In genomic region chr2:102622646-102623045, GRCh38 we compare ENCODE assay signal across 37 cellular contexts. TPM values are rescaled to one million over a fixed set of nuclear protein-coding genes. Genes with fewer than 3 reads are reported as not detected.
DNase-seq lines count a peak whose midpoint lies in the region; ATAC-seq and TF ChIP-seq lines count a peak whose summit lies in the region.
"Had no signal": no experiment of that assay in that cellular context is flagged by ENCODE, and none has a peak within 500 bp of the region (broad histone marks: within the 10 kb centered on the region; RNA-seq: fewer than 3 reads in every experiment).

No MANE protein-coding gene starts in this region.

- CTCF ChIA-PET in SK-N-SH (lab: Yijun Ruan, JAX): no interaction called here

- DNase-seq in GM12865 (ENCODE audit: low read depth): peak; percentile 74
- DNase-seq in colonic mucosa: peak; percentile 64
- DNase-seq in SK-N-SH: no peak
- DNase-seq in NCI-H524 (lab: John Stamatoyannopoulos, UW): no peak
- DNase-seq: activated CD4-positive, alpha-beta T cell treated with anti-CD3 and anti-CD28 coated beads for 4 hours; activated CD8-positive, alpha-beta memory T cell treated with anti-CD3 and anti-CD28 coated beads for 24 hours; activated effector memory CD4-positive, alpha-beta T cell treated with Interleukin-2 at 50 U/mL for 16 hours; activated naive CD8-positive, alpha-beta T cell treated with anti-CD3 and anti-CD28 coated beads for 36 hours; aorta; Calu3; CD4-positive, CD25-positive, alpha-beta regulatory T cell; DND-41; GF-D8; H7; lower lobe of right lung; midbrain; MM.1S; natural killer cell; NCI-H1417; NCI-H345; NCI-H774; nucleus accumbens; right lobe of liver; stimulated activated CD8-positive, alpha-beta memory T cell treated with anti-CD3 and anti-CD28 coated beads, Interleukin-4, amount 100 ng/mL, for 48 hours; T1000; WERI-Rb-1 had no signal

- TF ChIP-seq CTCF in GM12865 (IDR thresholded peaks at IDR 0.05; ENCODE audit: insufficient read depth, low read depth, low read length, missing control alignments): no peak
- no peak for TF ChIP-seq CTCF in colonic mucosa (IDR thresholded peaks at IDR 0.05)
- TF ChIP-seq CTCF in SK-N-SH (IDR thresholded peaks at IDR 0.05): no peak

- H3K9me3 ChIP-seq in colonic mucosa: no peaks in the 10 kb centered on the region
- H3K9me3 ChIP-seq in SK-N-SH: no peaks in the 10 kb centered on the region
- H3K9me3 ChIP-seq: A549, lower lobe of right lung, right lobe of liver, thoracic aorta, vagina had no signal

- no peaks in the 10 kb centered on the region for H3K27me3 ChIP-seq in colonic mucosa
- H3K27me3 ChIP-seq in SK-N-SH (ENCODE audit: insufficient read depth): peaks cover 46% of the 10 kb centered on the region
- H3K27me3 ChIP-seq: vagina had no signal

- no peaks in the 10 kb centered on the region for H3K9me2 ChIP-seq in SK-N-SH

- H3K4me1 ChIP-seq in colonic mucosa: no peaks in the 10 kb centered on the region
- no peaks in the 10 kb centered on the region; a peak in 1 of 4 replicates for H3K4me1 ChIP-seq in SK-N-SH (ENCODE audit: control insufficient read depth in 1 of 2, insufficient read depth in 2 of 2, low read depth in 1 of 2, low read length in 1 of 2)

- H3K79me2 ChIP-seq in SK-N-SH (ENCODE audit: insufficient read depth): no peaks in the 10 kb centered on the region

- POLR2A ChIA-PET in SK-N-SH (lab: Yijun Ruan, JAX): no interaction called here

- TF ChIP-seq EP300 in SK-N-SH (IDR thresholded peaks at IDR 0.05; ENCODE audit: borderline replicate concordance in 1 of 2, low read depth in 1 of 2, low read length in 1 of 2): no peak

- H4K20me1 ChIP-seq in SK-N-SH (ENCODE audit: insufficient read depth): no peaks in the 10 kb centered on the region

- no peak for TF ChIP-seq RAD21 in SK-N-SH (IDR thresholded peaks at IDR 0.05; ENCODE audit: low read length)

- no peak overlapping the region for H3K4me2 ChIP-seq in SK-N-SH
- H3K4me2 ChIP-seq: A549, KMS-11 had no signal

- no peak overlapping the region for H2AFZ ChIP-seq in SK-N-SH (ENCODE audit: low read depth)

- 7% methylated on average over 3 of the region's 3 CpGs for WGBS in SK-N-SH (ENCODE audit: low lambda C conversion rate)

- no peaks in the 10 kb centered on the region for H3F3A ChIP-seq in SK-N-SH (replicated peaks; ENCODE audit: insufficient read depth)

- H3K4me3 ChIP-seq in GM12865 (ENCODE audit: low read depth, low read length) (peak overlapping the region; percentile 37), colonic mucosa (peak overlapping the region; percentile 2), SK-N-SH (ENCODE audit: low read depth in 2 of 2, low read length in 1 of 2) (no peak overlapping the region)
- H3K4me3 ChIP-seq: A549, lower lobe of right lung, right lobe of liver, thoracic aorta, vagina had no signal

- H3K9ac ChIP-seq in colonic mucosa (ENCODE audit: low read depth in 2 of 2, low read length in 2 of 2) (peak overlapping the region in 1 of 2 donors; percentile 69), SK-N-SH (no peak overlapping the region)
- H3K9ac ChIP-seq: KMS-11 had no signal

- H3K36me3 ChIP-seq in colonic mucosa (no peaks in the 10 kb centered on the region), SK-N-SH (replicated peaks in 1 of 2; ENCODE audit: control insufficient read depth in 1 of 2, insufficient read depth in 2 of 2, low read length in 1 of 2) (no peaks in the 10 kb centered on the region)
- H3K36me3 ChIP-seq: lower lobe of right lung, right lobe of liver, thoracic aorta, vagina, WERI-Rb-1 had no signal

- peak; percentile 60 for ATAC-seq in GM19455 (IDR thresholded peaks at IDR 0.05; ENCODE audit: unreplicated experiment)
- peak; percentile 82 for ATAC-seq in HG02973 (IDR thresholded peaks at IDR 0.05; ENCODE audit: unreplicated experiment)
- no peak for ATAC-seq in HG02884 (IDR thresholded peaks at IDR 0.05; ENCODE audit: unreplicated experiment)
- ATAC-seq in SK-N-SH treated with all-trans-retinoic acid at 6 μM for 48 hours: no peak
- ATAC-seq: A549, lower lobe of right lung, natural killer cell, right lobe of liver had no signal

- intact Hi-C loops in colonic mucosa (cut with DNase I): no loop called here

- H3K27ac ChIP-seq in colonic mucosa: peak overlapping the region; percentile 87
- H3K27ac ChIP-seq in SK-N-SH (ENCODE audit: low read depth in 2 of 2, low read length in 1 of 2): no peak overlapping the region
- H3K27ac ChIP-seq: A549, HL-60, KMS-11, lower lobe of right lung, right lobe of liver, thoracic aorta, vagina, WERI-Rb-1 had no signal

TF ChIP-seq in SK-N-SH, 30 proteins besides CTCF, POLR2A, EP300 and RAD21 (continues in another document):
- TF ChIP-seq TAF1 (IDR thresholded peaks at IDR 0.05; ENCODE audit: borderline replicate concordance, low read depth, low read length) (no peak), NRF1 (IDR thresholded peaks at IDR 0.05; ENCODE audit: low read depth, low read length) (no peak), EZH2phosphoT487 (IDR thresholded peaks at IDR 0.05; ENCODE audit: borderline replicate concordance, low read depth) (no peak), FOXM1 (IDR thresholded peaks at IDR 0.05; ENCODE audit: low read depth) (no peak), RFX5 (IDR thresholded peaks at IDR 0.05; ENCODE audit: low read length) (no peak), IRF3 (IDR thresholded peaks at IDR 0.05; ENCODE audit: low read depth, low read length) (no peak), TCF12 (IDR thresholded peaks at IDR 0.05) (no peak), ELF1 (IDR thresholded peaks at IDR 0.05) (no peak), RCOR1 (IDR thresholded peaks at IDR 0.05; ENCODE audit: low read length) (no peak), NFIC (IDR thresholded peaks at IDR 0.05; ENCODE audit: borderline replicate concordance) (no peak), FOSL2 (IDR thresholded peaks at IDR 0.05; ENCODE audit: borderline replicate concordance, low read depth) (no peak), GABPA (IDR thresholded peaks at IDR 0.05; ENCODE audit: low read depth) (no peak), MEF2A (IDR thresholded peaks at IDR 0.05; ENCODE audit: borderline replicate concordance, low read depth) (no peak)
- TF ChIP-seq, protein P1, sequence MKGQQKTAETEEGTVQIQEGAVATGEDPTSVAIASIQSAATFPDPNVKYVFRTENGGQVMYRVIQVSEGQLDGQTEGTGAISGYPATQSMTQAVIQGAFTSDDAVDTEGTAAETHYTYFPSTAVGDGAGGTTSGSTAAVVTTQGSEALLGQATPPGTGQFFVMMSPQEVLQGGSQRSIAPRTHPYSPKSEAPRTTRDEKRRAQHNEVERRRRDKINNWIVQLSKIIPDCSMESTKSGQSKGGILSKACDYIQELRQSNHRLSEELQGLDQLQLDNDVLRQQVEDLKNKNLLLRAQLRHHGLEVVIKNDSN (IDR thresholded peaks at IDR 0.05; ENCODE audit: borderline replicate concordance, low read depth): no peak

TF ChIP-seq in SK-N-SH treated with all-trans-retinoic acid at 6 μM for 48 hours, 23 proteins besides CTCF, POLR2A, EP300 and RAD21:
- TF ChIP-seq, protein P2, sequence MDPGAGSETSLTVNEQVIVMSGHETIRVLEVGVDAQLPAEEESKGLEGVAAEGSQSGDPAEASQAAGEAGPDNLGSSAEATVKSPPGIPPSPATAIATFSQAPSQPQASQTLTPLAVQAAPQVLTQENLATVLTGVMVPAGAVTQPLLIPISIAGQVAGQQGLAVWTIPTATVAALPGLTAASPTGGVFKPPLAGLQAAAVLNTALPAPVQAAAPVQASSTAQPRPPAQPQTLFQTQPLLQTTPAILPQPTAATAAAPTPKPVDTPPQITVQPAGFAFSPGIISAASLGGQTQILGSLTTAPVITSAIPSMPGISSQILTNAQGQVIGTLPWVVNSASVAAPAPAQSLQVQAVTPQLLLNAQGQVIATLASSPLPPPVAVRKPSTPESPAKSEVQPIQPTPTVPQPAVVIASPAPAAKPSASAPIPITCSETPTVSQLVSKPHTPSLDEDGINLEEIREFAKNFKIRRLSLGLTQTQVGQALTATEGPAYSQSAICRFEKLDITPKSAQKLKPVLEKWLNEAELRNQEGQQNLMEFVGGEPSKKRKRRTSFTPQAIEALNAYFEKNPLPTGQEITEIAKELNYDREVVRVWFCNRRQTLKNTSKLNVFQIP (CRISPR knock-in tag; IDR thresholded peaks at IDR 0.05; ENCODE audit: borderline replicate concordance, low read depth): no peak
- TF ChIP-seq ZNF8 (CRISPR knock-in tag; IDR thresholded peaks at IDR 0.05): no peak

RNA-seq across cellular contexts. Expression of gene SLC9A2, which starts 3.3 kb away (rescaled TPM):
- 10 to 100 TPM; 58.4 to 76.2 TPM for total RNA-seq in colonic mucosa
- polyA plus RNA-seq in SK-N-SH (2012; rRNA removed): not detected in 2 replicates
- polyA plus RNA-seq in SK-N-SH (2012; cell fraction: cytosol; rRNA removed): not detected in 2 replicates
- polyA plus RNA-seq in SK-N-SH (2012; cell fraction: nucleus; rRNA removed): not detected in 2 replicates
- total RNA-seq: aorta; CD4-positive, CD25-positive, alpha-beta regulatory T cell; endothelial cell of umbilical vein; natural killer cell; RPMI7951; vagina had no signal
- polyA plus RNA-seq: CD4-positive, CD25-positive, alpha-beta regulatory T cell had no signal

Comparison
In these comparisons a context has a peak if more than half of its experiments do, and no peak if none do; other contexts are left out.
1. DNase-seq: peak in GM12865 (single experiment) and colonic mucosa (single experiment); none in SK-N-SH (single experiment) and NCI-H524 (0 of 2).
2. H3K4me3 ChIP-seq: peak in GM12865 (single experiment) and colonic mucosa (single experiment); none in SK-N-SH (0 of 2).
3. ATAC-seq: peak in GM19455 (single experiment) and HG02973 (single experiment); none in HG02884 (single experiment) and SK-N-SH treated with all-trans-retinoic acid at 6 μM for 48 hours (single experiment).